8 cellular contexts compared by ENCODE assay signal in the genomic region with DNA sequence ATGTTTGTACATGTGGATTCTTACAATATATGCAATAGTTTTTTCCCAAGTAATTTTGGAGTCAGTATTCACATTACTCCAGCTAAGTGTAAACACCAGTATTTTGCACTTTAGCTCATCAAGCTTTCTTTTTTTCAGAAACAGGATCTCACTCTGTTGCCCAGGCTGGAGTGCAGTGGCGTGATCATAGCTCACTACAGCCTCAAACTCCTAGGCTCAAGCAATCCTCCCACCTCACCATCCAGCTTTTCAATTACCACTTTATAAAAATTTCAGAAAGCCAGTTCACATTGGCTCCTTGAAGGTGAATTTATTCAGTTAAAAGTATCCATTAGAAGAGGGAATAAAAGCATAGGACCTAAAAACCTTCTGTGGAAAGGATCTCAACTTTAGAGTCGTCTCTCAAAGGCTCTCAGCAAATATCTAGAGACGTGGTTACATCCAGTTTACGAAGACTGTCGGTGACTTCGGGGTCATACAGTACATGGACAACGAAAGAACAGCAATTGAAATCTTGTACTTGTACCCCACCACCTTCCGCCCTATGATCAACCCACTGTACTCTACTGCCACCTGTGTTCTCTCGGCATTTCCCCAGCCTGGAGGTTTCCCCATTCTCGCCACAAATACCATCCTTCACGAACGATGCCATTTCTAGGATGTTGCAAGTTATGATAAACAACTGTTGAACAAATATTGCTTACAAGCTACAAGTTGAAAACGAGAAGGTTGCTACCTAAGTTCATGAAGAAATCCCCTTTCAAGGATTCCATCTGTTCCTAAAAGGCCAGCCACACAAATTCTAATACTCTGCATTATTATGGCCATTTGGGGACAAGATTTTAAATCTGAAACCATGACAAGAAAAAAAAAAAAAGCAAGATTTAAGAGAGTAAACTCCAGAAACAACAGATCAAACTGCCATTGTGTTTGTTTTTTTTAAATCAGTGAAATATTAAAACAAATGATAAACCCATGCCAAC. TPM values are rescaled to one million over a fixed set of nuclear protein-coding genes. Genes with fewer than 3 reads are reported as not detected.
A peak's percentile ranks its signal among the peaks of the same experiment; 100 is the strongest.
DNase-seq lines count a peak whose midpoint lies in the region; ATAC-seq and TF ChIP-seq lines count a peak whose summit lies in the region.

No MANE protein-coding gene starts in this region.

- intact Hi-C loops in MCF 10A (cut with micrococcal nuclease): loop anchor here (1.0 to 5.0 kb wide), 6 partner anchors 35 to 236 kb away; no protein-coding TSS in a partner anchor

- peak; percentile 29 for ATAC-seq in GM19467 (IDR thresholded peaks at IDR 0.05; ENCODE audit: unreplicated experiment)
- no peak for ATAC-seq in HG03025 (IDR thresholded peaks at IDR 0.05; ENCODE audit: low FRiP score, unreplicated experiment)
- ATAC-seq in HG03442 (IDR thresholded peaks at IDR 0.05; ENCODE audit: unreplicated experiment): no peak

- peak overlapping the region; percentile 83 to 98 (median 94); a peak in 17 of 20 replicates for H3K4me3 ChIP-seq in BLaER1 treated with 17β-estradiol and CSF1 and Interleukin-3, amounts not matched to agents 10 nM and 100 nM
- H3K4me3 ChIP-seq in stomach smooth muscle (ENCODE audit: low read length in 2 of 2): peak overlapping the region; percentile 90 to 92

- peak overlapping the region in 2 of 11 experiments; percentile 83 to 84; a peak in 2 of 22 replicates for H3K27ac ChIP-seq in BLaER1 treated with 17β-estradiol and CSF1 and Interleukin-3, amounts not matched to agents 10 nM and 100 nM
- H3K27ac ChIP-seq in stomach smooth muscle (ENCODE audit: low read length): no peak overlapping the region

- H3K27ac Mint-ChIP-seq in MCF 10A (ENCODE audit: low read depth, unreplicated experiment): peak overlapping the region; percentile 97

- no peaks in the 10 kb centered on the region for H3K9me3 Mint-ChIP-seq in MCF 10A (ENCODE audit: unreplicated experiment)

- peak overlapping the region; percentile 94 to 100 (median 98) for H3K4me2 ChIP-seq in BLaER1 treated with 17β-estradiol and CSF1 and Interleukin-3, amounts not matched to agents 10 nM and 100 nM

- H3K9me3 ChIP-seq in BLaER1 treated with 17β-estradiol and CSF1 and Interleukin-3, amounts not matched to agents 10 nM and 100 nM (replicated peaks in 1 of 11): no peaks in the 10 kb centered on the region
- H3K9me3 ChIP-seq in stomach smooth muscle (ENCODE audit: control insufficient read depth in 2 of 2, low read length in 2 of 2): no peaks in the 10 kb centered on the region

- BruUV-seq in MCF 10A (replicated peaks; lab: Mats Ljungman, UMichigan): no TSS peak

- CTCF ChIA-PET in MCF 10A (lab: Yijun Ruan, JAX): interaction anchor here (0.5 to 4.2 kb wide), 62 partner anchors 8 to 1695 kb away, joined by 3 to 31 read pairs (median 4); no protein-coding TSS in a partner anchor

- H3K4me1 Mint-ChIP-seq in MCF 10A (ENCODE audit: insufficient read depth, unreplicated experiment): peaks cover 30% of the 10 kb centered on the region

- DNase-seq in NCI-H748 treated with DMSO at 0.1 percent for 48 hours (lab: John Stamatoyannopoulos, UW) (peak; percentile 71), MCF 10A (ENCODE audit: unreplicated experiment) (peak; percentile 87), kidney tubule cell (ENCODE audit: low spot score) (peak; percentile 78)

- peaks cover 0 to 64% (median 31%) of the 10 kb centered on the region in 11 experiments; a peak in 11 of 22 replicates for H4K20me1 ChIP-seq in BLaER1 treated with 17β-estradiol and CSF1 and Interleukin-3, amounts not matched to agents 10 nM and 100 nM

- peak overlapping the region; percentile 98 for H3K4me3 Mint-ChIP-seq in MCF 10A (ENCODE audit: unreplicated experiment)

- H3K9ac ChIP-seq in BLaER1 treated with 17β-estradiol and CSF1 and Interleukin-3, amounts not matched to agents 10 nM and 100 nM: peak overlapping the region in 10 of 11 experiments; percentile 79 to 90 (median 87); a peak in 14 of 22 replicates
- peak overlapping the region; percentile 66 to 72 for H3K9ac ChIP-seq in stomach smooth muscle (ENCODE audit: low read length in 2 of 2)

- H3K36me3 Mint-ChIP-seq in MCF 10A (ENCODE audit: insufficient read depth, unreplicated experiment): peaks cover 20% of the 10 kb centered on the region

- no peaks in the 10 kb centered on the region for H3K27me3 Mint-ChIP-seq in MCF 10A (ENCODE audit: insufficient read depth, unreplicated experiment)

- peak; percentile 56 for TF ChIP-seq CTCF in MCF 10A (IDR thresholded peaks at IDR 0.05; ENCODE audit: unreplicated experiment)

- no peaks in the 10 kb centered on the region for H3K36me3 ChIP-seq in BLaER1 treated with 17β-estradiol and CSF1 and Interleukin-3, amounts not matched to agents 10 nM and 100 nM
- no peaks in the 10 kb centered on the region for H3K36me3 ChIP-seq in stomach smooth muscle (ENCODE audit: control insufficient read depth in 2 of 2, insufficient read depth in 2 of 2, low read length in 2 of 2)

- POLR2A ChIA-PET in MCF 10A (lab: Yijun Ruan, JAX): interaction anchor here (0.6 to 9.4 kb wide), 34 partner anchors 8 to 292 kb away, joined by 3 to 113 read pairs (median 4); no protein-coding TSS in a partner anchor

- peaks cover 20 to 41% (median 30%) of the 10 kb centered on the region in 10 experiments for H3K4me1 ChIP-seq in BLaER1 treated with 17β-estradiol and CSF1 and Interleukin-3, amounts not matched to agents 10 nM and 100 nM
- peaks cover 18% of the 10 kb centered on the region for H3K4me1 ChIP-seq in stomach smooth muscle (ENCODE audit: control insufficient read depth, insufficient read depth, low read length)

- peaks cover 0 to 19% (median 16%) of the 10 kb centered on the region in 11 experiments; a peak in 15 of 22 replicates for H3K27me3 ChIP-seq in BLaER1 treated with 17β-estradiol and CSF1 and Interleukin-3, amounts not matched to agents 10 nM and 100 nM
- H3K27me3 ChIP-seq in stomach smooth muscle (ENCODE audit: control insufficient read depth in 1 of 2, insufficient read depth in 2 of 2, low read length in 2 of 2): no peaks in the 10 kb centered on the region

RNA-seq across cellular contexts. Expression of a gene that starts 1.8 kb away (rescaled TPM):
- 159 and 201 TPM in 2 replicates for total RNA-seq in MCF 10A (2022)

RNA-seq across cellular contexts. Expression of a gene that starts 44.2 kb away (rescaled TPM):
- total RNA-seq in MCF 10A (2022): 1.3 and 1.4 TPM in 2 replicates
